1 cellular context compared by ENCODE assay signal in the genomic region with DNA sequence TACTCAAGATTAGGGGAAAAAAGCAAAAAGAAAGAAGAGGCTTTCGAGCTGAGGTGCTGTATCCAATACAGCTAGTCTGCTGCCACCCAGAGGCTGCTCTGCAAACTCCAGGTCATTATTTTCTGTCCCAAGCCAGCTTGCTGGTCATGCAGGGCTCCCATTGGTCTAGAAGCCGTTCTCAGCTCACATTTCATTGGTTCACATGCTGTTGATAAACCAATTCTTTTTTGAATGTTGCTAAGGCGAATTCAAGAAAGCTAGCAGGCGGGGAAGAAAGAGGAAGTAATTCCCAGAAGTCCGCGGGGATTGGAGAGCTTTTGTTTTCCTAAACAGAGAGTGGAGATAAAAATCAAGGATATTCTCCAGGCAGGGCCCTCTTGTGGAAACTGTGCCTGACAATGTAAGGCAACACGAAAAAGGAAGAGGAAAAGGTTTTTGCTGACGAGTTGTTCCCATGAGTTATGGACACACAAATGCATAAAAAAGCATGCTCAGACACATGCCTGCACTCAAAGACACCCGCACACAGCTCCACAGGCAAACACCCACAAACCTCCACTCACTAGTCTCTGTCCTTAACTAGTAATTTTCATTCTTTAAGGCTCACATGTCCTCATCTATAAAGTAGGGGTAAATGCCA.
TF ChIP-seq lines count a peak whose summit lies in the region.

No MANE protein-coding gene starts in this region.

TF ChIP-seq in SK-N-SH, 30 proteins besides CTCF, POLR2A, EP300 and RAD21 (continued from another document):
- TF ChIP-seq, protein P1, sequence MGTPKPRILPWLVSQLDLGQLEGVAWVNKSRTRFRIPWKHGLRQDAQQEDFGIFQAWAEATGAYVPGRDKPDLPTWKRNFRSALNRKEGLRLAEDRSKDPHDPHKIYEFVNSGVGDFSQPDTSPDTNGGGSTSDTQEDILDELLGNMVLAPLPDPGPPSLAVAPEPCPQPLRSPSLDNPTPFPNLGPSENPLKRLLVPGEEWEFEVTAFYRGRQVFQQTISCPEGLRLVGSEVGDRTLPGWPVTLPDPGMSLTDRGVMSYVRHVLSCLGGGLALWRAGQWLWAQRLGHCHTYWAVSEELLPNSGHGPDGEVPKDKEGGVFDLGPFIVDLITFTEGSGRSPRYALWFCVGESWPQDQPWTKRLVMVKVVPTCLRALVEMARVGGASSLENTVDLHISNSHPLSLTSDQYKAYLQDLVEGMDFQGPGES (IDR thresholded peaks at IDR 0.05; ENCODE audit: low read depth, low read length), result no peak; the same call in 1 of the 2 replicates
- TF ChIP-seq, protein P2, sequence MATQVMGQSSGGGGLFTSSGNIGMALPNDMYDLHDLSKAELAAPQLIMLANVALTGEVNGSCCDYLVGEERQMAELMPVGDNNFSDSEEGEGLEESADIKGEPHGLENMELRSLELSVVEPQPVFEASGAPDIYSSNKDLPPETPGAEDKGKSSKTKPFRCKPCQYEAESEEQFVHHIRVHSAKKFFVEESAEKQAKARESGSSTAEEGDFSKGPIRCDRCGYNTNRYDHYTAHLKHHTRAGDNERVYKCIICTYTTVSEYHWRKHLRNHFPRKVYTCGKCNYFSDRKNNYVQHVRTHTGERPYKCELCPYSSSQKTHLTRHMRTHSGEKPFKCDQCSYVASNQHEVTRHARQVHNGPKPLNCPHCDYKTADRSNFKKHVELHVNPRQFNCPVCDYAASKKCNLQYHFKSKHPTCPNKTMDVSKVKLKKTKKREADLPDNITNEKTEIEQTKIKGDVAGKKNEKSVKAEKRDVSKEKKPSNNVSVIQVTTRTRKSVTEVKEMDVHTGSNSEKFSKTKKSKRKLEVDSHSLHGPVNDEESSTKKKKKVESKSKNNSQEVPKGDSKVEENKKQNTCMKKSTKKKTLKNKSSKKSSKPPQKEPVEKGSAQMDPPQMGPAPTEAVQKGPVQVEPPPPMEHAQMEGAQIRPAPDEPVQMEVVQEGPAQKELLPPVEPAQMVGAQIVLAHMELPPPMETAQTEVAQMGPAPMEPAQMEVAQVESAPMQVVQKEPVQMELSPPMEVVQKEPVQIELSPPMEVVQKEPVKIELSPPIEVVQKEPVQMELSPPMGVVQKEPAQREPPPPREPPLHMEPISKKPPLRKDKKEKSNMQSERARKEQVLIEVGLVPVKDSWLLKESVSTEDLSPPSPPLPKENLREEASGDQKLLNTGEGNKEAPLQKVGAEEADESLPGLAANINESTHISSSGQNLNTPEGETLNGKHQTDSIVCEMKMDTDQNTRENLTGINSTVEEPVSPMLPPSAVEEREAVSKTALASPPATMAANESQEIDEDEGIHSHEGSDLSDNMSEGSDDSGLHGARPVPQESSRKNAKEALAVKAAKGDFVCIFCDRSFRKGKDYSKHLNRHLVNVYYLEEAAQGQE (IDR thresholded peaks at IDR 0.05; ENCODE audit: low read depth, low read length), result no peak
- TF ChIP-seq, protein P3, sequence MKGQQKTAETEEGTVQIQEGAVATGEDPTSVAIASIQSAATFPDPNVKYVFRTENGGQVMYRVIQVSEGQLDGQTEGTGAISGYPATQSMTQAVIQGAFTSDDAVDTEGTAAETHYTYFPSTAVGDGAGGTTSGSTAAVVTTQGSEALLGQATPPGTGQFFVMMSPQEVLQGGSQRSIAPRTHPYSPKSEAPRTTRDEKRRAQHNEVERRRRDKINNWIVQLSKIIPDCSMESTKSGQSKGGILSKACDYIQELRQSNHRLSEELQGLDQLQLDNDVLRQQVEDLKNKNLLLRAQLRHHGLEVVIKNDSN (IDR thresholded peaks at IDR 0.05; ENCODE audit: borderline replicate concordance, low read depth), result no peak
- TF ChIP-seq, protein P4, sequence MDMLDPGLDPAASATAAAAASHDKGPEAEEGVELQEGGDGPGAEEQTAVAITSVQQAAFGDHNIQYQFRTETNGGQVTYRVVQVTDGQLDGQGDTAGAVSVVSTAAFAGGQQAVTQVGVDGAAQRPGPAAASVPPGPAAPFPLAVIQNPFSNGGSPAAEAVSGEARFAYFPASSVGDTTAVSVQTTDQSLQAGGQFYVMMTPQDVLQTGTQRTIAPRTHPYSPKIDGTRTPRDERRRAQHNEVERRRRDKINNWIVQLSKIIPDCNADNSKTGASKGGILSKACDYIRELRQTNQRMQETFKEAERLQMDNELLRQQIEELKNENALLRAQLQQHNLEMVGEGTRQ (IDR thresholded peaks at IDR 0.05; ENCODE audit: borderline replicate concordance, low read depth, low read length), result no peak
- TF ChIP-seq MXI1 (IDR thresholded peaks at IDR 0.05; ENCODE audit: low read depth, low read length) (peak; percentile 56), FOXM1 (IDR thresholded peaks at IDR 0.05; ENCODE audit: low read depth) (peak; percentile 92), YY1 (IDR thresholded peaks at IDR 0.05; ENCODE audit: low read depth) (no peak), FOXJ3 (CRISPR knock-in tag; IDR thresholded peaks at IDR 0.05) (no peak), EZH2phosphoT487 (IDR thresholded peaks at IDR 0.05; ENCODE audit: borderline replicate concordance, low read depth) (no peak), TCF12 (IDR thresholded peaks at IDR 0.05) (no peak; the same call in 1 of the 2 replicates), TAF1 (IDR thresholded peaks at IDR 0.05; ENCODE audit: borderline replicate concordance, low read depth, low read length) (peak; percentile 40; the same call in 1 of the 2 replicates), TEAD4 (IDR thresholded peaks at IDR 0.05; ENCODE audit: borderline replicate concordance, insufficient read depth) (no peak), GATA2 (CRISPR knock-in tag; IDR thresholded peaks at IDR 0.05) (peak; percentile 52; the same call in 1 of the 2 replicates), NFIC (IDR thresholded peaks at IDR 0.05; ENCODE audit: borderline replicate concordance) (no peak), FOSL2 (IDR thresholded peaks at IDR 0.05; ENCODE audit: borderline replicate concordance, low read depth) (no peak)
- TF ChIP-seq, protein P5, sequence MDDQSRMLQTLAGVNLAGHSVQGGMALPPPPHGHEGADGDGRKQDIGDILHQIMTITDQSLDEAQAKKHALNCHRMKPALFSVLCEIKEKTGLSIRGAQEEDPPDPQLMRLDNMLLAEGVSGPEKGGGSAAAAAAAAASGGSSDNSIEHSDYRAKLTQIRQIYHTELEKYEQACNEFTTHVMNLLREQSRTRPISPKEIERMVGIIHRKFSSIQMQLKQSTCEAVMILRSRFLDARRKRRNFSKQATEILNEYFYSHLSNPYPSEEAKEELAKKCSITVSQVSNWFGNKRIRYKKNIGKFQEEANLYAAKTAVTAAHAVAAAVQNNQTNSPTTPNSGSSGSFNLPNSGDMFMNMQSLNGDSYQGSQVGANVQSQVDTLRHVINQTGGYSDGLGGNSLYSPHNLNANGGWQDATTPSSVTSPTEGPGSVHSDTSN (IDR thresholded peaks at IDR 0.05), result no peak
- TF ChIP-seq, protein P6, sequence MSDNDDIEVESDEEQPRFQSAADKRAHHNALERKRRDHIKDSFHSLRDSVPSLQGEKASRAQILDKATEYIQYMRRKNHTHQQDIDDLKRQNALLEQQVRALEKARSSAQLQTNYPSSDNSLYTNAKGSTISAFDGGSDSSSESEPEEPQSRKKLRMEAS (IDR thresholded peaks at IDR 0.05; ENCODE audit: low read depth), result peak; percentile 32; the same call in 1 of the 2 replicates
TF ChIP-seq in SK-N-SH: peak in this region for 11.
